In the genomic region with DNA sequence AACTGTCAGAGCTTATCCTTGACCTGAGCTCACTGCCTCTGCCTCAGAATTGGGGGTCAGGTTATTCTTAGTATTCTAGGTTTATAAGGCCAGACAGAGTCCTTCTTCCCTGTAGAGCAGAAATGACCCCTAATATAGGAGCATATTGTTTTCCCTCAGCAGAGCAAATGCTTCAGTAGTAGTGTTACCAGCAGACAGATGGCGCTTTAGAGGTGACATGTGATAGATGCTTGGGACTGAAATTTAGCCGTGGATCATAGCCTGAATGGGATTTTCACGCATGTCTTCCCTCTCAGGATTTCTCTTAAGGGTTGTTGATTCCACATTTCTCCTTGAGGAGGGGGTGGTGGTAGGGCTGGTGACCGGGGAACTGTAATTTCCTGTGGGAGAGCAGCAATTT, we compare ENCODE assay signal across 9 cellular contexts. TPM values are rescaled to one million over a fixed set of nuclear protein-coding genes. Genes with fewer than 3 reads are reported as not detected.
DNase-seq lines count a peak whose midpoint lies in the region; ATAC-seq, FAIRE-seq and TF ChIP-seq lines count a peak whose summit lies in the region.
"Had no signal": no experiment of that assay in that cellular context is flagged by ENCODE, and none has a peak within 500 bp of the region (broad histone marks: within the 10 kb centered on the region; RNA-seq: fewer than 3 reads in every experiment).

No MANE protein-coding gene starts in this region.

- peaks cover 0 to 4% of the 10 kb centered on the region in 2 experiments for H4K20me1 ChIP-seq in H1 (replicated peaks in 1 of 2; ENCODE audit: control insufficient read depth in 1 of 2, insufficient read depth in 2 of 2, low read length in 2 of 2)

- no peak overlapping the region for H3K4me2 ChIP-seq in H1 (ENCODE audit: insufficient read depth in 1 of 2, low read depth in 2 of 2, low read length in 2 of 2)

- FAIRE-seq in H1 (lab: Jason Lieb, UNC), result no peak

- peaks cover 19% of the 10 kb centered on the region for H3K4me1 Mint-ChIP-seq in activated naive CD8-positive, alpha-beta T cell treated with anti-CD3 and anti-CD28 coated beads, Interleukin-2, amount 10 ng/mL, durations not matched to agents 7 days and 5 days
- peaks cover 54% of the 10 kb centered on the region for H3K4me1 Mint-ChIP-seq in activated naive CD8-positive, alpha-beta T cell treated with anti-CD3 and anti-CD28 coated beads, Interleukin-2, amount 50 U/mL, for 24 hours

- TF ChIP-seq EP300 in H1 (IDR thresholded peaks at IDR 0.05; ENCODE audit: borderline replicate concordance in 1 of 2, low read depth in 2 of 2, low read length in 2 of 2), result no peak

- H3K18ac ChIP-seq in H1 (ENCODE audit: extremely low read depth, low read length), result no peak overlapping the region

- no peak overlapping the region for H3K56ac ChIP-seq in H1 (replicated peaks; ENCODE audit: insufficient read length, low read depth, low read length)

- H4K5ac ChIP-seq in H1 (ENCODE audit: insufficient read length, low read depth, low read length), result no peak overlapping the region

- H2BK5ac ChIP-seq in H1 (ENCODE audit: low read depth, low read length), result no peak overlapping the region

- H3K14ac ChIP-seq in H1 (ENCODE audit: insufficient read length), result no peak overlapping the region

- no peaks in the 10 kb centered on the region for H3K9me3 Mint-ChIP-seq in activated naive CD8-positive, alpha-beta T cell treated with anti-CD3 and anti-CD28 coated beads, Interleukin-2, amount 10 ng/mL, durations not matched to agents 7 days and 5 days
- H3K9me3 Mint-ChIP-seq in activated naive CD8-positive, alpha-beta T cell treated with anti-CD3 and anti-CD28 coated beads, Interleukin-2, amount 50 U/mL, for 24 hours, result no peaks in the 10 kb centered on the region

- H3K27ac ChIP-seq in H1 (ENCODE audit: low read depth, low read length), result no peak overlapping the region
- H3K27ac ChIP-seq in spleen, result no peak overlapping the region

- H3K79me1 ChIP-seq in H1 (ENCODE audit: low read depth, low read length), result 0 out of 2 replicates have a peak, but pooled peaks cover 4% of the 10 kb centered on the region

- no peak overlapping the region for H3K9ac ChIP-seq in H1 (replicated peaks in 1 of 4; ENCODE audit: extremely low read depth in 1 of 4, low read depth in 3 of 4, low read length in 3 of 4)

- peak; percentile 28 to 44; a peak in 2 of 4 replicates for TF ChIP-seq RAD21 in H1 (IDR thresholded peaks at IDR 0.05 in 1 of 2, conservative IDR thresholded peaks at IDR 0.05 in 1 of 2; ENCODE audit: low read depth in 2 of 2, low read length in 2 of 2)

- H3K79me2 ChIP-seq in H1 (ENCODE audit: control insufficient read depth in 1 of 2, insufficient read depth in 2 of 2, low read length in 2 of 2), result no peaks in the 10 kb centered on the region

- H3K4me1 ChIP-seq in H1 (replicated peaks in 1 of 4; ENCODE audit: control insufficient read depth in 3 of 4, insufficient read depth in 4 of 4, low read length in 3 of 4) (no peaks in the 10 kb centered on the region; a peak in 1 of 7 replicates), spleen (peaks cover 27 to 100% (median 74%) of the 10 kb centered on the region in 6 donors)

- H2BK20ac ChIP-seq in H1 (ENCODE audit: low read length), result no peak overlapping the region

- intact Hi-C loops in spleen (cut with DNase I; ENCODE audit: low total_unique reads), result no loop called here

- no peak for DNase-seq in activated naive CD8-positive, alpha-beta T cell treated with anti-CD3 and anti-CD28 coated beads, Interleukin-2, amount 10 ng/mL, durations not matched to agents 7 days and 5 days
- DNase-seq in activated naive CD8-positive, alpha-beta T cell treated with anti-CD3 and anti-CD28 coated beads, Interleukin-2, amount 50 U/mL, for 24 hours, result no peak
- DNase-seq in NCI-H69 (lab: John Stamatoyannopoulos, UW) (peak; percentile 80), H1 (ENCODE audit: low read depth in 1 of 2, low spot score in 2 of 2) (no peak), spleen (no peak), DMS79 (lab: John Stamatoyannopoulos, UW) (no peak)
- DNase-seq: stimulated activated CD4-positive, alpha-beta T cell treated with anti-CD3 and anti-CD28 coated beads, Interleukin-2, amount 100 ng/mL, for 48 hours had no signal

- no peaks in the 10 kb centered on the region for H3K36me3 ChIP-seq in H1 (ENCODE audit: control insufficient read depth in 2 of 4, insufficient read depth in 4 of 4, low read length in 3 of 4)
- peaks cover 0 to 8% (median 0%) of the 10 kb centered on the region in 6 donors for H3K36me3 ChIP-seq in spleen

- no peak overlapping the region for H3K4ac ChIP-seq in H1 (replicated peaks; ENCODE audit: insufficient read length, low read depth, low read length)

- TF ChIP-seq POLR2A in H1 (IDR thresholded peaks at IDR 0.05; ENCODE audit: control extremely low read depth in 1 of 2, low read depth in 2 of 2, low read length in 2 of 2) (no peak), spleen (IDR thresholded peaks at IDR 0.05) (no peak)

- POLR2A ChIA-PET in activated naive CD8-positive, alpha-beta T cell treated with anti-CD3 and anti-CD28 coated beads, Interleukin-2, amount 10 ng/mL, durations not matched to agents 7 days and 5 days (lab: Charles Lee), result no interaction called here
- POLR2A ChIA-PET in H1 (lab: Charles Lee; ENCODE audit: partially characterized antibody), result interaction anchor here (1.5 to 1.6 kb wide), 2 partner anchors 8 to 14 kb away, joined by 3 to 4 read pairs; no protein-coding TSS in a partner anchor

- no peak overlapping the region for H2BK120ac ChIP-seq in H1 (replicated peaks; ENCODE audit: low read depth, low read length)

- no peak overlapping the region for H2AK5ac ChIP-seq in H1 (ENCODE audit: low read depth, low read length)

- no peak overlapping the region for H3K4me3 Mint-ChIP-seq in activated naive CD8-positive, alpha-beta T cell treated with anti-CD3 and anti-CD28 coated beads, Interleukin-2, amount 10 ng/mL, durations not matched to agents 7 days and 5 days
- H3K4me3 Mint-ChIP-seq in activated naive CD8-positive, alpha-beta T cell treated with anti-CD3 and anti-CD28 coated beads, Interleukin-2, amount 50 U/mL, for 24 hours, result no peak overlapping the region

- 63% methylated on average over 4 of the region's 4 CpGs; no CpG with 5 or more reads in 1 of the 2 experiments for WGBS in H1 (ENCODE audit: extremely low coverage in 1 of 2, insufficient coverage in 1 of 2, insufficient read length in 1 of 2, insufficient replicate concordance in 2 of 2, low coverage in 1 of 2, low lambda C conversion rate in 2 of 2, missing lambda C conversion rate in 1 of 2), 2 experiments
- WGBS in spleen, 5 donors, result 37 to 51% (median 46%) methylated on average over 4 of the region's 4 CpGs

- ATAC-seq in activated naive CD8-positive, alpha-beta T cell treated with anti-CD3 and anti-CD28 coated beads, Interleukin-2, amount 10 ng/mL, durations not matched to agents 7 days and 5 days (ENCODE audit: low read depth), result peak; percentile 33
- ATAC-seq in activated naive CD8-positive, alpha-beta T cell treated with anti-CD3 and anti-CD28 coated beads, Interleukin-2, amount 50 U/mL, for 24 hours, result no peak
- ATAC-seq in HG02678 (IDR thresholded peaks at IDR 0.05; ENCODE audit: unreplicated experiment) (no peak), HG03571 (IDR thresholded peaks at IDR 0.05; ENCODE audit: unreplicated experiment) (no peak)

- H2BK15ac ChIP-seq in H1 (ENCODE audit: low read length), result no peak overlapping the region

- TF ChIP-seq CTCF in H1 (IDR thresholded peaks at IDR 0.05; ENCODE audit: control extremely low read depth in 1 of 3, insufficient read depth in 1 of 3, low read depth in 1 of 3, low read length in 3 of 3), result peak in 2 of 3 experiments; percentile 41 to 72; a peak in 2 of 4 replicates
- TF ChIP-seq CTCF in spleen (IDR thresholded peaks at IDR 0.05 in 8 of 11, conservative IDR thresholded peaks at IDR 0.05 in 3 of 11), result peak in 6 of 11 experiments; percentile 24 to 51 (median 45)

- H3K9me3 ChIP-seq in H1 (ENCODE audit: insufficient read depth in 2 of 2, low read depth in 1 of 2, low read length in 1 of 2) (no peaks in the 10 kb centered on the region), spleen (no peaks in the 10 kb centered on the region)

- H3K36me3 Mint-ChIP-seq in activated naive CD8-positive, alpha-beta T cell treated with anti-CD3 and anti-CD28 coated beads, Interleukin-2, amount 10 ng/mL, durations not matched to agents 7 days and 5 days, result peaks cover 1% of the 10 kb centered on the region
- H3K36me3 Mint-ChIP-seq in activated naive CD8-positive, alpha-beta T cell treated with anti-CD3 and anti-CD28 coated beads, Interleukin-2, amount 50 U/mL, for 24 hours (ENCODE audit: low read depth), result peaks cover 8% of the 10 kb centered on the region

- H3K27me3 ChIP-seq in H1 (replicated peaks in 1 of 4; ENCODE audit: control insufficient read depth in 3 of 4, extremely low read depth in 1 of 4, insufficient read depth in 3 of 4, low read length in 3 of 4), result no peaks in the 10 kb centered on the region
- H3K27me3 ChIP-seq in spleen (replicated peaks in 1 of 7), result no peaks in the 10 kb centered on the region

- no peak overlapping the region for H2BK12ac ChIP-seq in H1 (ENCODE audit: low read depth, low read length)

- no peak overlapping the region for H2AFZ ChIP-seq in H1 (ENCODE audit: low read length)

- H4K91ac ChIP-seq in H1 (replicated peaks; ENCODE audit: insufficient read length, low read length), result no peak overlapping the region

- no peaks in the 10 kb centered on the region; the same call in 1 of the 2 replicates for H3K23me2 ChIP-seq in H1 (ENCODE audit: low read depth, low read length)

- H3K23ac ChIP-seq in H1 (ENCODE audit: insufficient read length), result no peak overlapping the region

- H3K27ac Mint-ChIP-seq in activated naive CD8-positive, alpha-beta T cell treated with anti-CD3 and anti-CD28 coated beads, Interleukin-2, amount 10 ng/mL, durations not matched to agents 7 days and 5 days, result no peak overlapping the region
- H3K27ac Mint-ChIP-seq in activated naive CD8-positive, alpha-beta T cell treated with anti-CD3 and anti-CD28 coated beads, Interleukin-2, amount 50 U/mL, for 24 hours, result no peak overlapping the region

- CTCF ChIA-PET in H1 (lab: Charles Lee; ENCODE audit: partially characterized antibody), result interaction anchor here (0.8 to 9.5 kb wide), 29 partner anchors 8 to 436 kb away, joined by 3 to 99 read pairs (median 4); no protein-coding TSS in a partner anchor

- H4K8ac ChIP-seq in H1 (ENCODE audit: extremely low read depth, insufficient read depth, low read length), result no peak overlapping the region

- no peak overlapping the region for H3K4me3 ChIP-seq in H1 (ENCODE audit: extremely low read depth in 1 of 4, insufficient read depth in 2 of 4, low read depth in 3 of 4, low read length in 4 of 4)
- no peak overlapping the region for H3K4me3 ChIP-seq in spleen

- no peaks in the 10 kb centered on the region for H3K27me3 Mint-ChIP-seq in activated naive CD8-positive, alpha-beta T cell treated with anti-CD3 and anti-CD28 coated beads, Interleukin-2, amount 10 ng/mL, durations not matched to agents 7 days and 5 days
- no peaks in the 10 kb centered on the region for H3K27me3 Mint-ChIP-seq in activated naive CD8-positive, alpha-beta T cell treated with anti-CD3 and anti-CD28 coated beads, Interleukin-2, amount 50 U/mL, for 24 hours

RNA-seq across cellular contexts. Expression of gene ADARB1, which starts 24.5 kb away (rescaled TPM):
- 10 to 100 TPM; 48.3 to 48.4 TPM for total RNA-seq in activated naive CD8-positive, alpha-beta T cell treated with anti-CD3 and anti-CD28 coated beads, Interleukin-2, amount 10 ng/mL, durations not matched to agents 7 days and 5 days
- total RNA-seq in H1 (2021; fragmentation: NEBNext Ultra II Directional; extraction: Animal tissue kit (Norgen Biotek cat#: 25700)), result 11.1 and 14.9 TPM in 2 replicates
- polyA plus RNA-seq in H1 (2011; rRNA removed) (4.6 and 4.7 TPM in 2 replicates), spleen (10 to 100 TPM in 2 of 3 donors, 1 to 10 TPM in 1; 9.1 to 16.9 (median 13.9) TPM)
- polyA plus RNA-seq in H1 (2011; cell fraction: cytosol; rRNA removed), result 6.0 TPM
- polyA plus RNA-seq in H1 (2011; cell fraction: nucleus; rRNA removed), result 12.2 TPM
- 6.4 to 8.1 TPM (median 7.4 TPM) in 4 replicates for polyA plus RNA-seq in H1 (2012, experiment 1 of 2)
- polyA plus RNA-seq in H1 (2012, experiment 2 of 2), result 2.9 TPM
- polyA plus RNA-seq in H1 (2013, experiment 1 of 2), result 4.8 TPM
- 4.6 TPM for polyA plus RNA-seq in H1 (2013, experiment 2 of 2)
- 10.8 and 12.8 TPM in 2 replicates for polyA minus RNA-seq in H1 (2011; rRNA and poly(A)+ RNA removed)
- 9.3 TPM for polyA minus RNA-seq in H1 (2011; cell fraction: cytosol; rRNA and poly(A)+ RNA removed)
- 15.1 TPM for polyA minus RNA-seq in H1 (2011; cell fraction: nucleus; rRNA and poly(A)+ RNA removed)
- total RNA-seq in spleen, result 10 to 100 TPM; 26.0 to 50.8 (median 34.7) TPM
